9 cellular contexts compared by ENCODE assay signal in genomic region chr20:50153500-50154377, GRCh38. TPM values are rescaled to one million over a fixed set of nuclear protein-coding genes. Genes with fewer than 3 reads are reported as not detected.
DNase-seq lines count a peak whose midpoint lies in the region; ATAC-seq, FAIRE-seq and TF ChIP-seq lines count a peak whose summit lies in the region.
"Had no signal": no experiment of that assay in that cellular context is flagged by ENCODE, and none has a peak within 500 bp of the region (broad histone marks: within the 10 kb centered on the region; RNA-seq: fewer than 3 reads in every experiment).

Gene PEDS1, minus strand, starts transcription at chr20:50153723. Its CDS starts 86 bp downstream, at chr20:50153637.

- intact Hi-C loops in HepG2 (cut with micrococcal nuclease; ENCODE audit: unreplicated experiment), result loop anchor here (2.0 kb wide), 1 partner anchor 15 kb away; no protein-coding TSS in a partner anchor

- H3K36me3 ChIP-seq in HepG2 (replicated peaks in 1 of 2; ENCODE audit: control insufficient read depth in 1 of 2, insufficient read depth in 2 of 2, low read length in 2 of 2), result peaks cover 6 to 19% of the 10 kb centered on the region in 2 experiments; a peak in 4 of 5 replicates

- H3K27ac ChIP-seq in HepG2 (ENCODE audit: extremely low read length, insufficient read depth, low read length), result peak within 1 kb of the TSS; percentile 73

- no peaks in the 10 kb centered on the region for H3K9me3 ChIP-seq in HepG2 (ENCODE audit: low read length)

- peak within 1 kb of the TSS; percentile 98 for H3K9ac ChIP-seq in HepG2 (ENCODE audit: insufficient read depth, low read depth, low read length)

- peak within 1 kb of the TSS; percentile 91 to 98 (median 96) for H3K4me3 ChIP-seq in HepG2 (replicated peaks in 1 of 3; ENCODE audit: insufficient read depth in 1 of 3, low read depth in 2 of 3, low read length in 3 of 3)

- peak; percentile 85 for ATAC-seq in HG03439 (IDR thresholded peaks at IDR 0.05; ENCODE audit: unreplicated experiment)
- ATAC-seq in HepG2, result peak; percentile 95

- CTCF ChIA-PET in HepG2 (lab: Yijun Ruan, JAX; ENCODE audit: low intra/inter-chr PET ratio, low total read pairs), result no interaction called here

- no peak for TF ChIP-seq CTCF in HepG2 (CRISPR knock-in tag; IDR thresholded peaks at IDR 0.05)

- TF ChIP-seq EP300 in HepG2 (IDR thresholded peaks at IDR 0.05; ENCODE audit: low read depth in 2 of 2, low read length in 2 of 2) (0 out of 4 replicates have a peak, but pooled peaks of 1 of the 2 experiments have one; percentile 18), HepG2 (CRISPR knock-in tag; IDR thresholded peaks at IDR 0.05; ENCODE audit: borderline replicate concordance) (no peak)

- peaks cover 41% of the 10 kb centered on the region for H3K79me2 ChIP-seq in HepG2 (ENCODE audit: insufficient read depth, low read length)

- POLR2A ChIA-PET in HepG2 (lab: Yijun Ruan, JAX), result interaction anchor here (0.5 to 5.2 kb wide), 25 partner anchors 9 to 316 kb away, joined by 3 to 89 read pairs (median 6); partner anchors contain the start of genes CEBPB, SPATA2 and UBE2V1

- peak within 1 kb of the TSS; percentile 98 for H3K4me2 ChIP-seq in HepG2 (ENCODE audit: low read depth, low read length)

- peak; percentile 64 for TF ChIP-seq RAD21 in HepG2 (CRISPR knock-in tag; IDR thresholded peaks at IDR 0.05)

- in situ Hi-C loops in HepG2 (cut with HindIII; ENCODE audit: extremely low pct_ligation_motif_present, low pct_unique_long_range_greater_than_20kb), result no loop called here

- DNase-seq in Ammon's horn (ENCODE audit: low spot score), result peak; percentile 94
- peak; percentile 86 for DNase-seq in NCI-H526 treated with DMSO at 0.1 percent for 48 hours (lab: John Stamatoyannopoulos, UW)
- peak; percentile 76 for DNase-seq in activated CD4-positive, alpha-beta T cell treated with anti-CD3 and anti-CD28 coated beads, Interleukin-2, amount 50 U/mL, for 1 hour
- DNase-seq in dedifferentiated amniotic fluid mesenchymal stem cell (ENCODE audit: extremely low spot score), result peak; percentile 84
- DNase-seq in HepG2 (ENCODE audit: low spot score), result peak; percentile 83
- DNase-seq in stimulated activated CD4-positive, alpha-beta T cell treated with anti-CD3 and anti-CD28 coated beads, Interleukin-4, amount 100 ng/mL, for 1 hour, result peak; percentile 83

- peaks cover 0 to 4% of the 10 kb centered on the region in 2 experiments; a peak in 1 of 5 replicates for H3K27me3 ChIP-seq in HepG2 (ENCODE audit: control insufficient read depth in 1 of 2, insufficient read depth in 2 of 2, low read length in 2 of 2)

- peak; percentile 88 for TF ChIP-seq POLR2A in GM19193 (IDR thresholded peaks at IDR 0.05; ENCODE audit: extremely low read depth, insufficient read depth, insufficient read length)
- peak; percentile 89 to 93 for TF ChIP-seq POLR2A in HepG2 (IDR thresholded peaks at IDR 0.05; ENCODE audit: insufficient read depth in 1 of 2, low read depth in 2 of 2, low read length in 2 of 2)

- 16% methylated on average over 16 of the region's 99 CpGs for WGBS in HepG2 (ENCODE audit: low lambda C conversion rate)

- TSS peak; percentile 80 for BruUV-seq in HepG2 (replicated peaks; lab: Mats Ljungman, UMichigan)

- peak; percentile 26 for FAIRE-seq in HepG2 (lab: Jason Lieb, UNC)
- FAIRE-seq: endometrium had no signal

- peaks cover 72% of the 10 kb centered on the region for H3K4me1 ChIP-seq in HepG2 (ENCODE audit: insufficient read depth, low read length)

- no peaks in the 10 kb centered on the region; the same call in 1 of the 2 replicates for H4K20me1 ChIP-seq in HepG2 (ENCODE audit: insufficient read depth, low read length)

- no peak within 1 kb of the TSS for H2AFZ ChIP-seq in HepG2 (ENCODE audit: low read length)

TF ChIP-seq in HepG2, 621 proteins besides CTCF, POLR2A, EP300 and RAD21 (continues in another document):
- TF ChIP-seq POLR2G (IDR thresholded peaks at IDR 0.05; ENCODE audit: low read depth, low read length) (peak; percentile 95), NR2F6 (IDR thresholded peaks at IDR 0.05) (no peak), NR2F6 (CRISPR knock-in tag; IDR thresholded peaks at IDR 0.05) (peak; percentile 11; the same call in 1 of the 2 replicates), NKX3-1 (CRISPR knock-in tag; IDR thresholded peaks at IDR 0.05) (peak; percentile 79), CHD2 (IDR thresholded peaks at IDR 0.05; ENCODE audit: low read depth, low read length) (no peak), THYN1 (CRISPR knock-in tag; IDR thresholded peaks at IDR 0.05; ENCODE audit: borderline replicate concordance, low read depth) (peak; percentile 84; the same call in 1 of the 2 replicates), ZNF784 (CRISPR knock-in tag; IDR thresholded peaks at IDR 0.05; ENCODE audit: borderline replicate concordance) (no peak), TFAP4 (IDR thresholded peaks at IDR 0.05; ENCODE audit: borderline replicate concordance, low read depth) (peak; percentile 84; the same call in 1 of the 2 replicates), ZNF160 (CRISPR knock-in tag; IDR thresholded peaks at IDR 0.05) (peak; percentile 93), RXRA (CRISPR knock-in tag; IDR thresholded peaks at IDR 0.05) (peak; percentile 86), ZNF317 (CRISPR knock-in tag; IDR thresholded peaks at IDR 0.05) (0 out of 2 replicates have a peak, but pooled peaks have one; percentile 69), ZNF577 (CRISPR knock-in tag; IDR thresholded peaks at IDR 0.05; ENCODE audit: borderline replicate concordance, low read depth) (peak; percentile 49; the same call in 1 of the 2 replicates)
- TF ChIP-seq, protein P1, sequence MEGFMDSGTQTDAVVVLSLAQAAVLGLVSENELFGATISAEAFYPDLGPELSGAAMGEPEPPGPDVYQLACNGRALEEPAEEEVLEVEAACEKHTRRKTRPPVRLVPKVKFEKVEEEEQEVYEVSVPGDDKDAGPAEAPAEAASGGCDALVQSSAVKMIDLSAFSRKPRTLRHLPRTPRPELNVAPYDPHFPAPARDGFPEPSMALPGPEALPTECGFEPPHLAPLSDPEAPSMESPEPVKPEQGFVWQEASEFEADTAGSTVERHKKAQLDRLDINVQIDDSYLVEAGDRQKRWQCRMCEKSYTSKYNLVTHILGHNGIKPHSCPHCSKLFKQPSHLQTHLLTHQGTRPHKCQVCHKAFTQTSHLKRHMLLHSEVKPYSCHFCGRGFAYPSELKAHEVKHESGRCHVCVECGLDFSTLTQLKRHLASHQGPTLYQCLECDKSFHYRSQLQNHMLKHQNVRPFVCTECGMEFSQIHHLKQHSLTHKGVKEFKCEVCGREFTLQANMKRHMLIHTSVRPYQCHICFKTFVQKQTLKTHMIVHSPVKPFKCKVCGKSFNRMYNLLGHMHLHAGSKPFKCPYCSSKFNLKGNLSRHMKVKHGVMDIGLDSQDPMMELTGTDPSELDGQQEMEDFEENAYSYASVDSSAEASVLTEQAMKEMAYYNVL (CRISPR knock-in tag; IDR thresholded peaks at IDR 0.05; ENCODE audit: borderline replicate concordance), result 0 out of 2 replicates have a peak, but pooled peaks have one; percentile 20

RNA-seq across cellular contexts. Expression of gene PEDS1, which starts in this region (rescaled TPM):
- total RNA-seq in HepG2 (2016; rRNA removed; fragmentation: Illumina TruSeq; extraction: Trizol), result 21.4 and 30.5 TPM in 2 replicates
- total RNA-seq in HepG2 (2016; cell fraction: cytosol; rRNA removed; fragmentation: Illumina TruSeq; extraction: Trizol; ENCODE audit: low read depth), result 17.9 and 19.8 TPM in 2 replicates
- 16.4 and 29.4 TPM in 2 replicates for total RNA-seq in HepG2 (2016; cell fraction: insoluble cytoplasmic fraction; rRNA removed; fragmentation: Illumina TruSeq; extraction: Trizol)
- total RNA-seq in HepG2 (2016; cell fraction: membrane; rRNA removed; fragmentation: Illumina TruSeq; extraction: Trizol), result 40.2 and 46.0 TPM in 2 replicates
- total RNA-seq in HepG2 (2016; cell fraction: nucleus; rRNA removed; fragmentation: Illumina TruSeq; extraction: Trizol), result 19.8 and 24.1 TPM in 2 replicates
- polyA plus RNA-seq in HepG2 (2011; rRNA removed), result 93.9 and 105 TPM in 2 replicates
- 58.6 and 81.5 TPM in 2 replicates for polyA plus RNA-seq in HepG2 (2011; cell fraction: cytosol; rRNA removed)
- polyA plus RNA-seq in HepG2 (2011; cell fraction: nucleus; rRNA removed), result 45.3 and 46.9 TPM in 2 replicates
- 29.0 and 44.1 TPM in 2 replicates for polyA plus RNA-seq in HepG2 (2012)
- 31.6 and 35.7 TPM in 2 replicates for polyA plus RNA-seq in HepG2 (2016; cell fraction: cytosol; fragmentation: Illumina TruSeq; extraction: Trizol; ENCODE audit: low read depth)
- 33.1 and 37.1 TPM in 2 replicates for polyA plus RNA-seq in HepG2 (2016; cell fraction: insoluble cytoplasmic fraction; fragmentation: Illumina TruSeq; extraction: Trizol; ENCODE audit: low read depth)
- polyA plus RNA-seq in HepG2 (2016; cell fraction: membrane; fragmentation: Illumina TruSeq; extraction: Trizol; ENCODE audit: low read depth), result 65.7 and 67.3 TPM in 2 replicates
- 60.4 and 64.9 TPM in 2 replicates for polyA plus RNA-seq in HepG2 (2016; cell fraction: nucleus; fragmentation: Illumina TruSeq; extraction: Trizol; ENCODE audit: insufficient read depth, low read depth)
- polyA minus RNA-seq in HepG2 (2011; rRNA and poly(A)+ RNA removed; ENCODE audit: low replicate concordance), result 171 and 190 TPM in 2 replicates
- polyA minus RNA-seq in HepG2 (2011; cell fraction: cytosol; rRNA and poly(A)+ RNA removed), result 44.9 and 49.0 TPM in 2 replicates
- polyA minus RNA-seq in HepG2 (2011; cell fraction: nucleus; rRNA and poly(A)+ RNA removed), result 12.5 and 14.5 TPM in 2 replicates

Comparison
In these comparisons a context has a peak if more than half of its experiments do, and no peak if none do; other contexts are left out.
1. Peak in every context shown above with its lines: DNase-seq, ATAC-seq, H3K4me3 ChIP-seq and H3K27ac ChIP-seq.